19 cellular contexts compared by ENCODE assay signal in the genomic region with DNA sequence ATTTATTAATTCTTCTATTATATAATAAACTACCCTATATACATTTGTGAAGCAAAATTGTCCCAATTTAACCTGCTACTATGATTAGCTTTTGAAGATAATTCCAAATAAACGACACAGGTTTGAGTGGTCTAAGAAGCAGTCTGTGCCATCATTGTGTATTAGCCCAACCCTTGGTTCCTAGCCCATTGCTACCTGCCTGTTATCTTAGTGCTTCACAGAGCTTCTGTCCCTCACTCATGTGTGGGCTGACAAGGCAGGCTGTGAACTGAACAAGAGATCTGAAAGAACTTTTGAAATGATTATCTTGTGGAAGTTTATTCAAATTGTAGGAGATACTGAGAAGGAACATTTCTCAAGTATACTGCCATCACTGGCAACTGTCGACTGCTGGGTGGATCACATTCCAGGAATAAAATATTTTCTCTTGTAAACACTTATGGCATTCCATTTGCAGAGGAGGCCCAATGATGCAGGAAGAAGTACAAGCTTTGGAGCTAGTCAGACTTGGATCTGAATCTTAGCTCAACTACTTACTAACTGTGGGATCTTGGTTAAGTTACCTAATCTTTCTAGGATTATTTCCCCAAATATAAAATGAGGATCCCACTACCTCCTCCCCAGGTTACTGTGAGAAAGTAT. TPM values are rescaled to one million over a fixed set of nuclear protein-coding genes. Genes with fewer than 3 reads are reported as not detected.
A peak's percentile ranks its signal among the peaks of the same experiment; 100 is the strongest.
DNase-seq lines count a peak whose midpoint lies in the region; ATAC-seq, FAIRE-seq and TF ChIP-seq lines count a peak whose summit lies in the region.
"Had no signal": no experiment of that assay in that cellular context is flagged by ENCODE, and none has a peak within 500 bp of the region (broad histone marks: within the 10 kb centered on the region; RNA-seq: fewer than 3 reads in every experiment).

No MANE protein-coding gene starts in this region.

- intact Hi-C loops in pancreas (cut with DNase I): no loop called here

- no peak for ATAC-seq in pancreas
- ATAC-seq in GM18517 (IDR thresholded peaks at IDR 0.05; ENCODE audit: unreplicated experiment): no peak
- ATAC-seq in stimulated activated memory B cell treated with anti-CD40 and anti-IgM and Interleukin-4, amounts not matched to agents 10 μg/mL and 1 μg/mL and 100 μg/mL, for 72 hours: no peak
- ATAC-seq: stimulated activated naive CD8-positive, alpha-beta T cell treated with anti-CD3 and anti-CD28 coated beads, Interleukin-15, amount 100 ng/mL, for 72 hours had no signal

- H3K4me3 Mint-ChIP-seq in stimulated activated memory B cell treated with anti-CD40 and anti-IgM and Interleukin-4, amounts not matched to agents 10 μg/mL and 1 μg/mL and 100 μg/mL, for 72 hours: no peak overlapping the region
- H3K4me3 Mint-ChIP-seq: activated CD4-positive, alpha-beta memory T cell treated with anti-CD3 and anti-CD28 coated beads for 36 hours; activated T-helper 1 cell treated with anti-CD3 and anti-CD28 coated beads, Interleukin-12 subunit alpha, Interleukin-12 subunit beta, Interleukin-2, Interleukin-4 antibody, amounts not matched to agents 30 ng/mL and 10 ng/mL and 1 ng/mL, durations not matched to agents 14 hours and 24 hours and 36 hours; stimulated activated naive CD8-positive, alpha-beta T cell treated with anti-CD3 and anti-CD28 coated beads, Interleukin-15, amount 100 ng/mL, for 72 hours had no signal

- no peak for TF ChIP-seq CTCF in AG09309 (IDR thresholded peaks at IDR 0.05; ENCODE audit: control insufficient read depth, insufficient read depth, low read depth, low read length, missing control alignments)
- no peak for TF ChIP-seq CTCF in fibroblast of pulmonary artery (IDR thresholded peaks at IDR 0.05; ENCODE audit: low read length, missing control alignments)
- no peak for TF ChIP-seq CTCF in pancreas (IDR thresholded peaks at IDR 0.05)

- H3K27me3 ChIP-seq in SJSA1 (replicated peaks) (no peaks in the 10 kb centered on the region), pancreas (no peaks in the 10 kb centered on the region)
- H3K27me3 ChIP-seq: BE2C had no signal

- FAIRE-seq in pancreas (lab: Jason Lieb, UNC): peak; percentile 17
- FAIRE-seq: colon had no signal

- no peaks in the 10 kb centered on the region for H3K4me1 Mint-ChIP-seq in stimulated activated memory B cell treated with anti-CD40 and anti-IgM and Interleukin-4, amounts not matched to agents 10 μg/mL and 1 μg/mL and 100 μg/mL, for 72 hours
- H3K4me1 Mint-ChIP-seq: stimulated activated naive CD8-positive, alpha-beta T cell treated with anti-CD3 and anti-CD28 coated beads, Interleukin-15, amount 100 ng/mL, for 72 hours had no signal

- H3K9me3 ChIP-seq in SJSA1 (replicated peaks) (no peaks in the 10 kb centered on the region), pancreas (no peaks in the 10 kb centered on the region)
- H3K9me3 ChIP-seq: BE2C had no signal

- DNase-seq in AG09309 (ENCODE audit: low read depth) (peak; percentile 48), SJSA1 (ENCODE audit: low read depth in 1 of 2, low spot score in 2 of 2) (peak; percentile 50 to 62), fibroblast of pulmonary artery (ENCODE audit: low read depth) (peak; percentile 57), pancreas (no peak), COR-L47 (lab: John Stamatoyannopoulos, UW) (no peak)
- DNase-seq in activated CD8-positive, alpha-beta memory T cell treated with anti-CD3 and anti-CD28 coated beads for 24 hours: no peak
- DNase-seq: activated CD4-positive, alpha-beta memory T cell treated with anti-CD3 and anti-CD28 coated beads for 36 hours; BE2C; DMS 273 treated with DMSO at 0.1 percent for 48 hours; NCI-H1694; NCI-H524; OCI-M1; stimulated activated CD4-positive, alpha-beta T cell treated with anti-CD3 and anti-CD28 coated beads, Interleukin-12 subunit alpha, Interleukin-12 subunit beta, amount 100 ng/mL, for 4 hours; stimulated activated naive CD8-positive, alpha-beta T cell treated with anti-CD3 and anti-CD28 coated beads, Interleukin-15, amount 100 ng/mL, for 72 hours had no signal

- H3K36me3 ChIP-seq in SJSA1 (peaks cover 39% of the 10 kb centered on the region), pancreas (no peaks in the 10 kb centered on the region)

- H3K9me3 Mint-ChIP-seq in stimulated activated memory B cell treated with anti-CD40 and anti-IgM and Interleukin-4, amounts not matched to agents 10 μg/mL and 1 μg/mL and 100 μg/mL, for 72 hours: no peaks in the 10 kb centered on the region
- H3K9me3 Mint-ChIP-seq: activated CD4-positive, alpha-beta memory T cell treated with anti-CD3 and anti-CD28 coated beads for 36 hours; activated T-helper 1 cell treated with anti-CD3 and anti-CD28 coated beads, Interleukin-12 subunit alpha, Interleukin-12 subunit beta, Interleukin-2, Interleukin-4 antibody, amounts not matched to agents 30 ng/mL and 10 ng/mL and 1 ng/mL, durations not matched to agents 14 hours and 24 hours and 36 hours; stimulated activated naive CD8-positive, alpha-beta T cell treated with anti-CD3 and anti-CD28 coated beads, Interleukin-15, amount 100 ng/mL, for 72 hours had no signal

- H3K27me3 Mint-ChIP-seq in stimulated activated memory B cell treated with anti-CD40 and anti-IgM and Interleukin-4, amounts not matched to agents 10 μg/mL and 1 μg/mL and 100 μg/mL, for 72 hours: no peaks in the 10 kb centered on the region
- H3K27me3 Mint-ChIP-seq: activated CD4-positive, alpha-beta memory T cell treated with anti-CD3 and anti-CD28 coated beads for 36 hours; stimulated activated naive CD8-positive, alpha-beta T cell treated with anti-CD3 and anti-CD28 coated beads, Interleukin-15, amount 100 ng/mL, for 72 hours had no signal

- H3K36me3 Mint-ChIP-seq in stimulated activated memory B cell treated with anti-CD40 and anti-IgM and Interleukin-4, amounts not matched to agents 10 μg/mL and 1 μg/mL and 100 μg/mL, for 72 hours: peaks cover 12% of the 10 kb centered on the region

- no peak overlapping the region for H3K27ac Mint-ChIP-seq in stimulated activated memory B cell treated with anti-CD40 and anti-IgM and Interleukin-4, amounts not matched to agents 10 μg/mL and 1 μg/mL and 100 μg/mL, for 72 hours
- H3K27ac Mint-ChIP-seq: activated CD4-positive, alpha-beta memory T cell treated with anti-CD3 and anti-CD28 coated beads for 36 hours; activated T-helper 1 cell treated with anti-CD3 and anti-CD28 coated beads, Interleukin-12 subunit alpha, Interleukin-12 subunit beta, Interleukin-2, Interleukin-4 antibody, amounts not matched to agents 30 ng/mL and 10 ng/mL and 1 ng/mL, durations not matched to agents 14 hours and 24 hours and 36 hours; stimulated activated naive CD8-positive, alpha-beta T cell treated with anti-CD3 and anti-CD28 coated beads, Interleukin-15, amount 100 ng/mL, for 72 hours had no signal

- WGBS in pancreas, 2 donors: 45 to 47% methylated on average over 2 of the region's 2 CpGs

- no peak overlapping the region for H3K4me3 ChIP-seq in AG09309 (ENCODE audit: control insufficient read depth, low read depth, low read length)
- H3K4me3 ChIP-seq in SJSA1: no peak overlapping the region
- no peak overlapping the region for H3K4me3 ChIP-seq in fibroblast of pulmonary artery (replicated peaks; ENCODE audit: low read depth, low read length)
- no peak overlapping the region for H3K4me3 ChIP-seq in pancreas

- peaks cover 29% of the 10 kb centered on the region for H3K4me1 ChIP-seq in SJSA1 (replicated peaks)
- no peaks in the 10 kb centered on the region for H3K4me1 ChIP-seq in pancreas
- H3K4me1 ChIP-seq: BE2C had no signal

- H3K27ac ChIP-seq in SJSA1 (peak overlapping the region; percentile 82), pancreas (no peak overlapping the region)
- H3K27ac ChIP-seq: HL-60 had no signal

RNA-seq across cellular contexts. Expression of a gene that starts 7.8 kb away (rescaled TPM):
- 11.9 and 15.4 TPM in 2 replicates for total RNA-seq in SJSA1 (2014; rRNA removed; shearing (Covaris generic))
- 10 to 100 TPM in 5 of 6 donors, 1 to 10 TPM in 1; 9.9 to 15.0 (median 13.7) TPM for total RNA-seq in pancreas
- polyA plus RNA-seq in pancreas: 10 to 100 TPM; 31.8 to 42.8 TPM

RNA-seq across cellular contexts. Expression of a gene that starts 39.0 kb away (rescaled TPM):
- total RNA-seq in SJSA1 (2014; rRNA removed; shearing (Covaris generic)): 76.0 and 77.9 TPM in 2 replicates
- 10 to 100 TPM; 17.5 to 34.5 (median 24.7) TPM for total RNA-seq in pancreas
- 10 to 100 TPM; 12.7 to 23.9 TPM for polyA plus RNA-seq in pancreas

Comparison
In these comparisons a context has a peak if more than half of its experiments do, and no peak if none do; other contexts are left out.
1. DNase-seq: peak in AG09309 (single experiment), SJSA1 (2 of 2) and fibroblast of pulmonary artery (single experiment); none in pancreas (0 of 6), activated CD8-positive, alpha-beta memory T cell treated with anti-CD3 and anti-CD28 coated beads for 24 hours (single experiment) and COR-L47 (single experiment).